Comparison of ENCODE assay signal across 20 cellular contexts in genomic region chr7:90889210-90889609, GRCh38.
A peak's percentile ranks its signal among the peaks of the same experiment; 100 is the strongest.
DNase-seq lines count a peak whose midpoint lies in the region; ATAC-seq and TF ChIP-seq lines count a peak whose summit lies in the region.
"Had no signal": no experiment of that assay in that cellular context is flagged by ENCODE, and none has a peak within 500 bp of the region (broad histone marks: within the 10 kb centered on the region; RNA-seq: fewer than 3 reads in every experiment).

No MANE protein-coding gene starts in this region.

- no peaks in the 10 kb centered on the region for H3K27me3 ChIP-seq in SK-N-SH (ENCODE audit: insufficient read depth)
- no peaks in the 10 kb centered on the region for H3K27me3 ChIP-seq in trophoblast cell (ENCODE audit: insufficient read depth, low read length)
- H3K27me3 ChIP-seq in mesendoderm (ENCODE audit: insufficient read depth, low read length, poor library complexity), result no peaks in the 10 kb centered on the region
- no peaks in the 10 kb centered on the region for H3K27me3 ChIP-seq in body of pancreas
- H3K27me3 ChIP-seq: BLaER1 treated with 17β-estradiol and CSF1 and Interleukin-3, amounts not matched to agents 10 nM and 100 nM had no signal

- H3K23ac ChIP-seq in trophoblast cell (ENCODE audit: low read length) (no peak overlapping the region), mesendoderm (ENCODE audit: low read length) (no peak overlapping the region)

- H3K9ac ChIP-seq in SK-N-SH (no peak overlapping the region), SK-N-MC (ENCODE audit: insufficient read length) (no peak overlapping the region), trophoblast cell (ENCODE audit: low read length) (no peak overlapping the region), mesendoderm (ENCODE audit: low read length) (no peak overlapping the region)
- H3K9ac ChIP-seq: BLaER1 treated with 17β-estradiol and CSF1 and Interleukin-3, amounts not matched to agents 10 nM and 100 nM had no signal

- no peak overlapping the region for H3K4ac ChIP-seq in trophoblast cell (ENCODE audit: low read depth, low read length)
- no peak overlapping the region for H3K4ac ChIP-seq in mesendoderm (ENCODE audit: low read depth, low read length)

- no peak overlapping the region for H2BK15ac ChIP-seq in mesendoderm (replicated peaks; ENCODE audit: low read depth)

- no peak overlapping the region for H3K56ac ChIP-seq in mesendoderm (ENCODE audit: low read length)

- intact Hi-C loops in body of pancreas (cut with DNase I), result no loop called here

- CTCF ChIA-PET in SK-N-SH (lab: Yijun Ruan, JAX), result no interaction called here

- no peak for ATAC-seq in SK-N-SH treated with all-trans-retinoic acid at 6 μM for 48 hours
- no peak for ATAC-seq in GM21786 (IDR thresholded peaks at IDR 0.05; ENCODE audit: unreplicated experiment)
- ATAC-seq in body of pancreas, result no peak
- ATAC-seq: A549, GM12878 had no signal

- TF ChIP-seq RAD21 in SK-N-SH (IDR thresholded peaks at IDR 0.05; ENCODE audit: low read length), result no peak

- H4K20me1 ChIP-seq in SK-N-SH (ENCODE audit: insufficient read depth), result no peaks in the 10 kb centered on the region
- H4K20me1 ChIP-seq: BLaER1 treated with 17β-estradiol and CSF1 and Interleukin-3, amounts not matched to agents 10 nM and 100 nM had no signal

- POLR2A ChIA-PET in SK-N-SH (lab: Yijun Ruan, JAX), result no interaction called here

- H3K18ac ChIP-seq in trophoblast cell (ENCODE audit: low read length), result no peak overlapping the region
- H3K18ac ChIP-seq in mesendoderm (ENCODE audit: low read length), result no peak overlapping the region

- TF ChIP-seq POLR2A in body of pancreas (IDR thresholded peaks at IDR 0.05), result no peak

- no peak overlapping the region for H3K4me2 ChIP-seq in SK-N-SH
- no peak overlapping the region for H3K4me2 ChIP-seq in trophoblast cell (ENCODE audit: low read length)
- no peak overlapping the region for H3K4me2 ChIP-seq in mesendoderm (ENCODE audit: low read length)
- H3K4me2 ChIP-seq: A549; BLaER1 treated with 17β-estradiol and CSF1 and Interleukin-3, amounts not matched to agents 10 nM and 100 nM had no signal

- no peak overlapping the region for H4K12ac ChIP-seq in trophoblast cell (ENCODE audit: low read depth, low read length)

- no peak overlapping the region for H4K8ac ChIP-seq in trophoblast cell (ENCODE audit: low read depth, low read length)
- no peak overlapping the region for H4K8ac ChIP-seq in mesendoderm (ENCODE audit: low read depth, low read length)

- no peak overlapping the region for H2AFZ ChIP-seq in SK-N-SH (ENCODE audit: low read depth)
- H2AFZ ChIP-seq in trophoblast cell (ENCODE audit: insufficient read depth, low read length, poor library complexity), result no peak overlapping the region

- no peak overlapping the region for H2BK120ac ChIP-seq in trophoblast cell (ENCODE audit: insufficient read depth, low read length, poor library complexity)
- H2BK120ac ChIP-seq in mesendoderm (ENCODE audit: low read depth, low read length), result no peak overlapping the region

- DNase-seq in SK-N-SH (no peak), SK-N-MC (ENCODE audit: low read depth, low spot score) (no peak), epithelial cell of esophagus (ENCODE audit: low read depth) (peak; percentile 7), trophoblast cell (peak; percentile 38 to 51), mesendoderm (no peak), body of pancreas (no peak)
- DNase-seq: AML-193; Caco-2; Calu3; CD4-positive, alpha-beta memory T cell; CD4-positive, CD25-positive, alpha-beta regulatory T cell; CD8-positive, alpha-beta memory T cell; DMS79 treated with DMSO at 0.1 percent for 48 hours; GF-D8 had no signal

- H2BK5ac ChIP-seq in trophoblast cell (ENCODE audit: low read depth, low read length, poor library complexity) (no peak overlapping the region), mesendoderm (ENCODE audit: low read length) (no peak overlapping the region)

- no peak overlapping the region for H4K5ac ChIP-seq in mesendoderm (ENCODE audit: low read length)

- H3K79me2 ChIP-seq in SK-N-SH (ENCODE audit: insufficient read depth), result no peaks in the 10 kb centered on the region
- no peaks in the 10 kb centered on the region for H3K79me2 ChIP-seq in trophoblast cell (ENCODE audit: control insufficient read depth, insufficient read depth, low read length, poor library complexity)
- no peaks in the 10 kb centered on the region for H3K79me2 ChIP-seq in mesendoderm (ENCODE audit: control insufficient read depth, insufficient read depth, low read length)

- H3K9me3 ChIP-seq in SK-N-SH (no peaks in the 10 kb centered on the region), SK-N-MC (ENCODE audit: low read depth, low read length) (no peaks in the 10 kb centered on the region), trophoblast cell (ENCODE audit: insufficient read depth, low read depth, low read length) (no peaks in the 10 kb centered on the region), body of pancreas (no peaks in the 10 kb centered on the region)
- H3K9me3 ChIP-seq: A549; BLaER1 treated with 17β-estradiol and CSF1 and Interleukin-3, amounts not matched to agents 10 nM and 100 nM; Caco-2 had no signal

- H3K36me3 ChIP-seq in SK-N-SH (replicated peaks in 1 of 2; ENCODE audit: control insufficient read depth in 1 of 2, insufficient read depth in 2 of 2, low read length in 1 of 2) (peaks cover 0 to 3% of the 10 kb centered on the region in 2 experiments), SK-N-MC (ENCODE audit: insufficient read depth, low read length) (no peaks in the 10 kb centered on the region), trophoblast cell (ENCODE audit: control insufficient read depth in 1 of 2, insufficient read depth in 2 of 2, low read length in 2 of 2) (no peaks in the 10 kb centered on the region), mesendoderm (ENCODE audit: control insufficient read depth, insufficient read depth, low read length) (no peaks in the 10 kb centered on the region), body of pancreas (replicated peaks in 1 of 2; ENCODE audit: insufficient read depth in 1 of 2, low read depth in 2 of 2) (no peaks in the 10 kb centered on the region)
- H3K36me3 ChIP-seq: BLaER1 treated with 17β-estradiol and CSF1 and Interleukin-3, amounts not matched to agents 10 nM and 100 nM had no signal

- H3K4me1 ChIP-seq in SK-N-SH (ENCODE audit: control insufficient read depth in 1 of 2, insufficient read depth in 2 of 2, low read depth in 1 of 2, low read length in 1 of 2) (peaks cover 2 to 6% of the 10 kb centered on the region in 2 experiments; a peak in 1 of 4 replicates), trophoblast cell (ENCODE audit: control insufficient read depth in 1 of 2, insufficient read depth in 2 of 2, low read length in 2 of 2) (no peaks in the 10 kb centered on the region), mesendoderm (ENCODE audit: control insufficient read depth, low read depth, low read length) (no peaks in the 10 kb centered on the region), body of pancreas (no peaks in the 10 kb centered on the region)
- H3K4me1 ChIP-seq: A549, Caco-2 had no signal

- 72% methylated on average over 2 of the region's 2 CpGs for WGBS in SK-N-SH (ENCODE audit: low lambda C conversion rate)
- WGBS in trophoblast cell (ENCODE audit: extremely low coverage, insufficient coverage, insufficient read length), result no CpG with 5 or more reads among the region's 2 CpGs
- no CpG with 5 or more reads among the region's 2 CpGs for WGBS in mesendoderm (ENCODE audit: extremely low coverage, insufficient coverage, low lambda C conversion rate)
- WGBS in body of pancreas, 2 donors, result 69 to 86% methylated on average over 2 of the region's 2 CpGs

- no peak overlapping the region for H2BK12ac ChIP-seq in trophoblast cell (ENCODE audit: low read length)

- no peak for TF ChIP-seq CTCF in SK-N-SH (IDR thresholded peaks at IDR 0.05)
- no peak for TF ChIP-seq CTCF in epithelial cell of esophagus (IDR thresholded peaks at IDR 0.05; ENCODE audit: insufficient read depth, low read depth, low read length, missing control alignments)
- no peak for TF ChIP-seq CTCF in body of pancreas (IDR thresholded peaks at IDR 0.05)

- H4K91ac ChIP-seq in trophoblast cell (ENCODE audit: low read depth, low read length), result no peak overlapping the region

- no peak overlapping the region for H3K14ac ChIP-seq in trophoblast cell (ENCODE audit: low read length)

- H3K9me2 ChIP-seq in SK-N-SH, result no peaks in the 10 kb centered on the region

- H3F3A ChIP-seq in SK-N-SH (replicated peaks; ENCODE audit: insufficient read depth), result peaks cover 4% of the 10 kb centered on the region

- TF ChIP-seq EP300 in SK-N-SH (IDR thresholded peaks at IDR 0.05; ENCODE audit: borderline replicate concordance in 1 of 2, low read depth in 1 of 2, low read length in 1 of 2), result no peak

- no peak overlapping the region for H3K4me3 ChIP-seq in SK-N-SH (ENCODE audit: low read depth in 2 of 2, low read length in 1 of 2)
- H3K4me3 ChIP-seq in SK-N-MC, result no peak overlapping the region
- no peak overlapping the region for H3K4me3 ChIP-seq in epithelial cell of esophagus (ENCODE audit: low read length)
- H3K4me3 ChIP-seq in trophoblast cell (ENCODE audit: low read depth, low read length), result no peak overlapping the region
- no peak overlapping the region for H3K4me3 ChIP-seq in mesendoderm (ENCODE audit: low read length)
- H3K4me3 ChIP-seq in body of pancreas, result no peak overlapping the region
- H3K4me3 ChIP-seq: A549; BLaER1 treated with 17β-estradiol and CSF1 and Interleukin-3, amounts not matched to agents 10 nM and 100 nM; GM12878 had no signal

- H2AK5ac ChIP-seq in trophoblast cell (ENCODE audit: low read length) (no peak overlapping the region), mesendoderm (ENCODE audit: low read length) (no peak overlapping the region)

- H3K27ac ChIP-seq in SK-N-SH (ENCODE audit: low read depth in 2 of 2, low read length in 1 of 2) (no peak overlapping the region), SK-N-MC (peak overlapping the region; percentile 9; the same call in 1 of the 2 replicates), trophoblast cell (ENCODE audit: low read depth, low read length) (no peak overlapping the region), mesendoderm (ENCODE audit: low read depth, low read length) (no peak overlapping the region), body of pancreas (no peak overlapping the region)
- H3K27ac ChIP-seq: 22Rv1; A549; BLaER1 treated with 17β-estradiol and CSF1 and Interleukin-3, amounts not matched to agents 10 nM and 100 nM had no signal

- H3K79me1 ChIP-seq in trophoblast cell (ENCODE audit: low read length) (no peaks in the 10 kb centered on the region), mesendoderm (ENCODE audit: low read length) (no peaks in the 10 kb centered on the region)

TF ChIP-seq in SK-N-SH treated with all-trans-retinoic acid at 6 μM for 48 hours, 23 proteins besides CTCF, POLR2A, EP300 and RAD21 (continues in another document):
- TF ChIP-seq GLIS3 (CRISPR knock-in tag; IDR thresholded peaks at IDR 0.05), result no peak
- peak; percentile 50 for TF ChIP-seq ISL1 (CRISPR knock-in tag; IDR thresholded peaks at IDR 0.05)
- TF ChIP-seq ZFP3 (CRISPR knock-in tag; IDR thresholded peaks at IDR 0.05), result no peak
- TF ChIP-seq CSDC2 (CRISPR knock-in tag; IDR thresholded peaks at IDR 0.05), result no peak
- no peak for TF ChIP-seq ESRRG (CRISPR knock-in tag; IDR thresholded peaks at IDR 0.05)

TF ChIP-seq in SK-N-SH, 30 proteins besides CTCF, POLR2A, EP300 and RAD21:
- TF ChIP-seq RXRA (IDR thresholded peaks at IDR 0.05; ENCODE audit: borderline replicate concordance, low read depth) (no peak), POLR2AphosphoS5 (IDR thresholded peaks at IDR 0.05; ENCODE audit: low read depth, low read length) (no peak)
TF ChIP-seq in SK-N-SH: peak in this region for 0.

Comparison
In these comparisons a context has a peak if more than half of its experiments do, and no peak if none do; other contexts are left out.
1. DNase-seq: peak in epithelial cell of esophagus (single experiment) and trophoblast cell (2 of 2); none in SK-N-SH (single experiment), SK-N-MC (single experiment), mesendoderm (single experiment) and body of pancreas (0 of 4).